ENCODE assay signal across 1 cellular context in the genomic region with DNA sequence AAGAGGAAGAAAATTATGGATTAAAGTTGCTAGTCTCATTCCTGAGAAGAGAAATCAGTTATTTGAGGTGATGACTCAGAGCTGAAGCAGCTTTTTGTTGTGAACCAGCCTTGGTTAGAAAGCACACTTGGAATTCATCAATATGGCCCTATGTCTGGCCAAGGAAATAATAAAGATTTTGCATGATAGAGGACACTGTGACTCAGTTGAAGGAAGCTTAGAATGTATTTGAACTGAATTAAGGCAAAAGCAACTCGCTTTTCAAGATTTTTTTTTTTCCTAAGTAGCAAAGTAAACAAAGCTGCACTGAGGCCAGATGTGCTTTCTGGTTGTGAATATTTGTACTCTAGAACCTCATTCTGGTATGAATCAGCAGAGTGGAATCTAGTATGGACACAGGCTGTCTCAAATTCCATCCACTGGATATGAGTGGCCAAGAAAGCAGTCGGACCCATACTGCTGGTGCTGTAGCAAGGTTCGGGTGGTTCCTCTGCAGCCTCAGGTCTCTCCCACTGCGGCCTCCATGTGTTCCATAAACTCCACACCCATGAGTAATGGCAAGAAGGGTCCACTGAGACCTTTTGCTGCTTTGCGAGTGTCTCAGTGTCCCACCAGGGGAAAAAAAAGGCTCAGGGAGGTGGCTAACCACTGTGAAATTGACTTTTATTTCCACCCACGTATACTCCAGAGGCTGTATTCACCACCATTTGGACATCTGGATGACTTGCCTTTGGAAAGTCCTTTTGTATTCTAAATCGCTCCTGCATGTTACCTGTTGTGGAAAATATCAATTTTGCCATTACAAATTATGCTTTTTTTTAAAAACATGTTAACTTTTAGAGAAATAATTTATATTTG.
TF ChIP-seq lines count a peak whose summit lies in the region.

No MANE protein-coding gene starts in this region.

TF ChIP-seq in HepG2, 621 proteins besides CTCF, POLR2A, EP300 and RAD21 (continued from another document and continues in another):
- TF ChIP-seq, protein P1, sequence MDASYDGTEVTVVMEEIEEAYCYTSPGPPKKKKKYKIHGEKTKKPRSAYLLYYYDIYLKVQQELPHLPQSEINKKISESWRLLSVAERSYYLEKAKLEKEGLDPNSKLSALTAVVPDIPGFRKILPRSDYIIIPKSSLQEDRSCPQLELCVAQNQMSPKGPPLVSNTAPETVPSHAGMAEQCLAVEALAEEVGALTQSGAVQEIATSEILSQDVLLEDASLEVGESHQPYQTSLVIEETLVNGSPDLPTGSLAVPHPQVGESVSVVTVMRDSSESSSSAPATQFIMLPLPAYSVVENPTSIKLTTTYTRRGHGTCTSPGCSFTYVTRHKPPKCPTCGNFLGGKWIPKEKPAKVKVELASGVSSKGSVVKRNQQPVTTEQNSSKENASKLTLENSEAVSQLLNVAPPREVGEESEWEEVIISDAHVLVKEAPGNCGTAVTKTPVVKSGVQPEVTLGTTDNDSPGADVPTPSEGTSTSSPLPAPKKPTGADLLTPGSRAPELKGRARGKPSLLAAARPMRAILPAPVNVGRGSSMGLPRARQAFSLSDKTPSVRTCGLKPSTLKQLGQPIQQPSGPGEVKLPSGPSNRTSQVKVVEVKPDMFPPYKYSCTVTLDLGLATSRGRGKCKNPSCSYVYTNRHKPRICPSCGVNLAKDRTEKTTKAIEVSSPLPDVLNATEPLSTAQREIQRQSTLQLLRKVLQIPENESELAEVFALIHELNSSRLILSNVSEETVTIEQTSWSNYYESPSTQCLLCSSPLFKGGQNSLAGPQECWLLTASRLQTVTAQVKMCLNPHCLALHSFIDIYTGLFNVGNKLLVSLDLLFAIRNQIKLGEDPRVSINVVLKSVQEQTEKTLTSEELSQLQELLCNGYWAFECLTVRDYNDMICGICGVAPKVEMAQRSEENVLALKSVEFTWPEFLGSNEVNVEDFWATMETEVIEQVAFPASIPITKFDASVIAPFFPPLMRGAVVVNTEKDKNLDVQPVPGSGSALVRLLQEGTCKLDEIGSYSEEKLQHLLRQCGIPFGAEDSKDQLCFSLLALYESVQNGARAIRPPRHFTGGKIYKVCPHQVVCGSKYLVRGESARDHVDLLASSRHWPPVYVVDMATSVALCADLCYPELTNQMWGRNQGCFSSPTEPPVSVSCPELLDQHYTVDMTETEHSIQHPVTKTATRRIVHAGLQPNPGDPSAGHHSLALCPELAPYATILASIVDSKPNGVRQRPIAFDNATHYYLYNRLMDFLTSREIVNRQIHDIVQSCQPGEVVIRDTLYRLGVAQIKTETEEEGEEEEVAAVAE (CRISPR knock-in tag; IDR thresholded peaks at IDR 0.05; ENCODE audit: borderline replicate concordance) = 0 out of 2 replicates have a peak, but pooled peaks have one; percentile 26
- TF ChIP-seq, protein P2, sequence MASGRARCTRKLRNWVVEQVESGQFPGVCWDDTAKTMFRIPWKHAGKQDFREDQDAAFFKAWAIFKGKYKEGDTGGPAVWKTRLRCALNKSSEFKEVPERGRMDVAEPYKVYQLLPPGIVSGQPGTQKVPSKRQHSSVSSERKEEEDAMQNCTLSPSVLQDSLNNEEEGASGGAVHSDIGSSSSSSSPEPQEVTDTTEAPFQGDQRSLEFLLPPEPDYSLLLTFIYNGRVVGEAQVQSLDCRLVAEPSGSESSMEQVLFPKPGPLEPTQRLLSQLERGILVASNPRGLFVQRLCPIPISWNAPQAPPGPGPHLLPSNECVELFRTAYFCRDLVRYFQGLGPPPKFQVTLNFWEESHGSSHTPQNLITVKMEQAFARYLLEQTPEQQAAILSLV (CRISPR knock-in tag; IDR thresholded peaks at IDR 0.05; ENCODE audit: borderline replicate concordance) = no peak
- TF ChIP-seq, protein P3, sequence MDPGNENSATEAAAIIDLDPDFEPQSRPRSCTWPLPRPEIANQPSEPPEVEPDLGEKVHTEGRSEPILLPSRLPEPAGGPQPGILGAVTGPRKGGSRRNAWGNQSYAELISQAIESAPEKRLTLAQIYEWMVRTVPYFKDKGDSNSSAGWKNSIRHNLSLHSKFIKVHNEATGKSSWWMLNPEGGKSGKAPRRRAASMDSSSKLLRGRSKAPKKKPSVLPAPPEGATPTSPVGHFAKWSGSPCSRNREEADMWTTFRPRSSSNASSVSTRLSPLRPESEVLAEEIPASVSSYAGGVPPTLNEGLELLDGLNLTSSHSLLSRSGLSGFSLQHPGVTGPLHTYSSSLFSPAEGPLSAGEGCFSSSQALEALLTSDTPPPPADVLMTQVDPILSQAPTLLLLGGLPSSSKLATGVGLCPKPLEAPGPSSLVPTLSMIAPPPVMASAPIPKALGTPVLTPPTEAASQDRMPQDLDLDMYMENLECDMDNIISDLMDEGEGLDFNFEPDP (CRISPR knock-in tag; conservative IDR thresholded peaks at IDR 0.05) = no peak
- TF ChIP-seq ELF3 (CRISPR knock-in tag; IDR thresholded peaks at IDR 0.05) = peak; percentile 41; the same call in 1 of the 2 replicates
- TF ChIP-seq ZNF75D (CRISPR knock-in tag; IDR thresholded peaks at IDR 0.05; ENCODE audit: borderline replicate concordance) = no peak
- no peak for TF ChIP-seq TP53 (CRISPR knock-in tag; conservative IDR thresholded peaks at IDR 0.05)
- TF ChIP-seq SOX6 (IDR thresholded peaks at IDR 0.05) = no peak
- TF ChIP-seq SOX6 (CRISPR knock-in tag; IDR thresholded peaks at IDR 0.05) = 0 out of 2 replicates have a peak, but pooled peaks have one; percentile 20
- TF ChIP-seq, protein P4, sequence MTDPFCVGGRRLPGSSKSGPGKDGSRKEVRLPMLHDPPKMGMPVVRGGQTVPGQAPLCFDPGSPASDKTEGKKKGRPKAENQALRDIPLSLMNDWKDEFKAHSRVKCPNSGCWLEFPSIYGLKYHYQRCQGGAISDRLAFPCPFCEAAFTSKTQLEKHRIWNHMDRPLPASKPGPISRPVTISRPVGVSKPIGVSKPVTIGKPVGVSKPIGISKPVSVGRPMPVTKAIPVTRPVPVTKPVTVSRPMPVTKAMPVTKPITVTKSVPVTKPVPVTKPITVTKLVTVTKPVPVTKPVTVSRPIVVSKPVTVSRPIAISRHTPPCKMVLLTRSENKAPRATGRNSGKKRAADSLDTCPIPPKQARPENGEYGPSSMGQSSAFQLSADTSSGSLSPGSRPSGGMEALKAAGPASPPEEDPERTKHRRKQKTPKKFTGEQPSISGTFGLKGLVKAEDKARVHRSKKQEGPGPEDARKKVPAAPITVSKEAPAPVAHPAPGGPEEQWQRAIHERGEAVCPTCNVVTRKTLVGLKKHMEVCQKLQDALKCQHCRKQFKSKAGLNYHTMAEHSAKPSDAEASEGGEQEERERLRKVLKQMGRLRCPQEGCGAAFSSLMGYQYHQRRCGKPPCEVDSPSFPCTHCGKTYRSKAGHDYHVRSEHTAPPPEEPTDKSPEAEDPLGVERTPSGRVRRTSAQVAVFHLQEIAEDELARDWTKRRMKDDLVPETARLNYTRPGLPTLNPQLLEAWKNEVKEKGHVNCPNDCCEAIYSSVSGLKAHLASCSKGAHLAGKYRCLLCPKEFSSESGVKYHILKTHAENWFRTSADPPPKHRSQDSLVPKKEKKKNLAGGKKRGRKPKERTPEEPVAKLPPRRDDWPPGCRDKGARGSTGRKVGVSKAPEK (CRISPR knock-in tag; IDR thresholded peaks at IDR 0.05; ENCODE audit: borderline replicate concordance) = no peak
- peak; percentile 91 for TF ChIP-seq FOSL2 (CRISPR knock-in tag; IDR thresholded peaks at IDR 0.05)
- TF ChIP-seq, protein P5, sequence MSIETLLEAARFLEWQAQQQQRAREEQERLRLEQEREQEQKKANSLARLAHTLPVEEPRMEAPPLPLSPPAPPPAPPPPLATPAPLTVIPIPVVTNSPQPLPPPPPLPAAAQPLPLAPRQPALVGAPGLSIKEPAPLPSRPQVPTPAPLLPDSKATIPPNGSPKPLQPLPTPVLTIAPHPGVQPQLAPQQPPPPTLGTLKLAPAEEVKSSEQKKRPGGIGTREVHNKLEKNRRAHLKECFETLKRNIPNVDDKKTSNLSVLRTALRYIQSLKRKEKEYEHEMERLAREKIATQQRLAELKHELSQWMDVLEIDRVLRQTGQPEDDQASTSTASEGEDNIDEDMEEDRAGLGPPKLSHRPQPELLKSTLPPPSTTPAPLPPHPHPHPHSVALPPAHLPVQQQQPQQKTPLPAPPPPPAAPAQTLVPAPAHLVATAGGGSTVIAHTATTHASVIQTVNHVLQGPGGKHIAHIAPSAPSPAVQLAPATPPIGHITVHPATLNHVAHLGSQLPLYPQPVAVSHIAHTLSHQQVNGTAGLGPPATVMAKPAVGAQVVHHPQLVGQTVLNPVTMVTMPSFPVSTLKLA (IDR thresholded peaks at IDR 0.05) = no peak
- no peak for TF ChIP-seq ATF7 (IDR thresholded peaks at IDR 0.05)
- no peak for TF ChIP-seq ATF7 (CRISPR knock-in tag; IDR thresholded peaks at IDR 0.05)
- TF ChIP-seq RBM39 (IDR thresholded peaks at IDR 0.05; ENCODE audit: low read depth, low read length, poor library complexity, severe bottlenecking) = no peak
- TF ChIP-seq ETV5 (CRISPR knock-in tag; IDR thresholded peaks at IDR 0.05; ENCODE audit: borderline replicate concordance) = 0 out of 2 replicates have a peak, but pooled peaks have one; percentile 6
- no peak for TF ChIP-seq SMARCE1 (IDR thresholded peaks at IDR 0.05; ENCODE audit: borderline replicate concordance)
- TF ChIP-seq ZNF720 (CRISPR knock-in tag; IDR thresholded peaks at IDR 0.05) = no peak
- no peak for TF ChIP-seq ARNT2 (CRISPR knock-in tag; IDR thresholded peaks at IDR 0.05; ENCODE audit: low read depth)
- TF ChIP-seq, protein P6, sequence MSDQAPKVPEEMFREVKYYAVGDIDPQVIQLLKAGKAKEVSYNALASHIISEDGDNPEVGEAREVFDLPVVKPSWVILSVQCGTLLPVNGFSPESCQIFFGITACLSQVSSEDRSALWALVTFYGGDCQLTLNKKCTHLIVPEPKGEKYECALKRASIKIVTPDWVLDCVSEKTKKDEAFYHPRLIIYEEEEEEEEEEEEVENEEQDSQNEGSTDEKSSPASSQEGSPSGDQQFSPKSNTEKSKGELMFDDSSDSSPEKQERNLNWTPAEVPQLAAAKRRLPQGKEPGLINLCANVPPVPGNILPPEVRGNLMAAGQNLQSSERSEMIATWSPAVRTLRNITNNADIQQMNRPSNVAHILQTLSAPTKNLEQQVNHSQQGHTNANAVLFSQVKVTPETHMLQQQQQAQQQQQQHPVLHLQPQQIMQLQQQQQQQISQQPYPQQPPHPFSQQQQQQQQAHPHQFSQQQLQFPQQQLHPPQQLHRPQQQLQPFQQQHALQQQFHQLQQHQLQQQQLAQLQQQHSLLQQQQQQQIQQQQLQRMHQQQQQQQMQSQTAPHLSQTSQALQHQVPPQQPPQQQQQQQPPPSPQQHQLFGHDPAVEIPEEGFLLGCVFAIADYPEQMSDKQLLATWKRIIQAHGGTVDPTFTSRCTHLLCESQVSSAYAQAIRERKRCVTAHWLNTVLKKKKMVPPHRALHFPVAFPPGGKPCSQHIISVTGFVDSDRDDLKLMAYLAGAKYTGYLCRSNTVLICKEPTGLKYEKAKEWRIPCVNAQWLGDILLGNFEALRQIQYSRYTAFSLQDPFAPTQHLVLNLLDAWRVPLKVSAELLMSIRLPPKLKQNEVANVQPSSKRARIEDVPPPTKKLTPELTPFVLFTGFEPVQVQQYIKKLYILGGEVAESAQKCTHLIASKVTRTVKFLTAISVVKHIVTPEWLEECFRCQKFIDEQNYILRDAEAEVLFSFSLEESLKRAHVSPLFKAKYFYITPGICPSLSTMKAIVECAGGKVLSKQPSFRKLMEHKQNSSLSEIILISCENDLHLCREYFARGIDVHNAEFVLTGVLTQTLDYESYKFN (CRISPR knock-in tag; conservative IDR thresholded peaks at IDR 0.05) = peak; percentile 29; the same call in 1 of the 2 replicates
- TF ChIP-seq ZNF788 (CRISPR knock-in tag; IDR thresholded peaks at IDR 0.05; ENCODE audit: borderline replicate concordance) = no peak
- TF ChIP-seq KMT2A (CRISPR knock-in tag; IDR thresholded peaks at IDR 0.05) = no peak
- no peak for TF ChIP-seq ZNF775 (CRISPR knock-in tag; IDR thresholded peaks at IDR 0.05; ENCODE audit: borderline replicate concordance)
- TF ChIP-seq ZNF577 (CRISPR knock-in tag; IDR thresholded peaks at IDR 0.05; ENCODE audit: borderline replicate concordance, low read depth) = no peak
- TF ChIP-seq, protein P7, sequence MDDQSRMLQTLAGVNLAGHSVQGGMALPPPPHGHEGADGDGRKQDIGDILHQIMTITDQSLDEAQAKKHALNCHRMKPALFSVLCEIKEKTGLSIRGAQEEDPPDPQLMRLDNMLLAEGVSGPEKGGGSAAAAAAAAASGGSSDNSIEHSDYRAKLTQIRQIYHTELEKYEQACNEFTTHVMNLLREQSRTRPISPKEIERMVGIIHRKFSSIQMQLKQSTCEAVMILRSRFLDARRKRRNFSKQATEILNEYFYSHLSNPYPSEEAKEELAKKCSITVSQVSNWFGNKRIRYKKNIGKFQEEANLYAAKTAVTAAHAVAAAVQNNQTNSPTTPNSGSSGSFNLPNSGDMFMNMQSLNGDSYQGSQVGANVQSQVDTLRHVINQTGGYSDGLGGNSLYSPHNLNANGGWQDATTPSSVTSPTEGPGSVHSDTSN (CRISPR knock-in tag; IDR thresholded peaks at IDR 0.05; ENCODE audit: borderline replicate concordance) = no peak
- TF ChIP-seq ZNF703 (CRISPR knock-in tag; IDR thresholded peaks at IDR 0.05; ENCODE audit: borderline replicate concordance) = no peak
- TF ChIP-seq PITX1 (CRISPR knock-in tag; IDR thresholded peaks at IDR 0.05) = no peak
- TF ChIP-seq, protein P8, sequence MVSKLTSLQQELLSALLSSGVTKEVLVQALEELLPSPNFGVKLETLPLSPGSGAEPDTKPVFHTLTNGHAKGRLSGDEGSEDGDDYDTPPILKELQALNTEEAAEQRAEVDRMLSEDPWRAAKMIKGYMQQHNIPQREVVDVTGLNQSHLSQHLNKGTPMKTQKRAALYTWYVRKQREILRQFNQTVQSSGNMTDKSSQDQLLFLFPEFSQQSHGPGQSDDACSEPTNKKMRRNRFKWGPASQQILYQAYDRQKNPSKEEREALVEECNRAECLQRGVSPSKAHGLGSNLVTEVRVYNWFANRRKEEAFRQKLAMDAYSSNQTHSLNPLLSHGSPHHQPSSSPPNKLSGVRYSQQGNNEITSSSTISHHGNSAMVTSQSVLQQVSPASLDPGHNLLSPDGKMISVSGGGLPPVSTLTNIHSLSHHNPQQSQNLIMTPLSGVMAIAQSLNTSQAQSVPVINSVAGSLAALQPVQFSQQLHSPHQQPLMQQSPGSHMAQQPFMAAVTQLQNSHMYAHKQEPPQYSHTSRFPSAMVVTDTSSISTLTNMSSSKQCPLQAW (CRISPR knock-in tag; IDR thresholded peaks at IDR 0.05) = no peak
- TF ChIP-seq ZNF3 (CRISPR knock-in tag; IDR thresholded peaks at IDR 0.05) = no peak
- TF ChIP-seq, protein P9, sequence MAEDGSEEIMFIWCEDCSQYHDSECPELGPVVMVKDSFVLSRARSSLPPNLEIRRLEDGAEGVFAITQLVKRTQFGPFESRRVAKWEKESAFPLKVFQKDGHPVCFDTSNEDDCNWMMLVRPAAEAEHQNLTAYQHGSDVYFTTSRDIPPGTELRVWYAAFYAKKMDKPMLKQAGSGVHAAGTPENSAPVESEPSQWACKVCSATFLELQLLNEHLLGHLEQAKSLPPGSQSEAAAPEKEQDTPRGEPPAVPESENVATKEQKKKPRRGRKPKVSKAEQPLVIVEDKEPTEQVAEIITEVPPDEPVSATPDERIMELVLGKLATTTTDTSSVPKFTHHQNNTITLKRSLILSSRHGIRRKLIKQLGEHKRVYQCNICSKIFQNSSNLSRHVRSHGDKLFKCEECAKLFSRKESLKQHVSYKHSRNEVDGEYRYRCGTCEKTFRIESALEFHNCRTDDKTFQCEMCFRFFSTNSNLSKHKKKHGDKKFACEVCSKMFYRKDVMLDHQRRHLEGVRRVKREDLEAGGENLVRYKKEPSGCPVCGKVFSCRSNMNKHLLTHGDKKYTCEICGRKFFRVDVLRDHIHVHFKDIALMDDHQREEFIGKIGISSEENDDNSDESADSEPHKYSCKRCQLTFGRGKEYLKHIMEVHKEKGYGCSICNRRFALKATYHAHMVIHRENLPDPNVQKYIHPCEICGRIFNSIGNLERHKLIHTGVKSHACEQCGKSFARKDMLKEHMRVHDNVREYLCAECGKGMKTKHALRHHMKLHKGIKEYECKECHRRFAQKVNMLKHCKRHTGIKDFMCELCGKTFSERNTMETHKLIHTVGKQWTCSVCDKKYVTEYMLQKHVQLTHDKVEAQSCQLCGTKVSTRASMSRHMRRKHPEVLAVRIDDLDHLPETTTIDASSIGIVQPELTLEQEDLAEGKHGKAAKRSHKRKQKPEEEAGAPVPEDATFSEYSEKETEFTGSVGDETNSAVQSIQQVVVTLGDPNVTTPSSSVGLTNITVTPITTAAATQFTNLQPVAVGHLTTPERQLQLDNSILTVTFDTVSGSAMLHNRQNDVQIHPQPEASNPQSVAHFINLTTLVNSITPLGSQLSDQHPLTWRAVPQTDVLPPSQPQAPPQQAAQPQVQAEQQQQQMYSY (CRISPR knock-in tag; IDR thresholded peaks at IDR 0.05) = no peak
